Comparison of ENCODE assay signal across 10 cellular contexts in the genomic region with DNA sequence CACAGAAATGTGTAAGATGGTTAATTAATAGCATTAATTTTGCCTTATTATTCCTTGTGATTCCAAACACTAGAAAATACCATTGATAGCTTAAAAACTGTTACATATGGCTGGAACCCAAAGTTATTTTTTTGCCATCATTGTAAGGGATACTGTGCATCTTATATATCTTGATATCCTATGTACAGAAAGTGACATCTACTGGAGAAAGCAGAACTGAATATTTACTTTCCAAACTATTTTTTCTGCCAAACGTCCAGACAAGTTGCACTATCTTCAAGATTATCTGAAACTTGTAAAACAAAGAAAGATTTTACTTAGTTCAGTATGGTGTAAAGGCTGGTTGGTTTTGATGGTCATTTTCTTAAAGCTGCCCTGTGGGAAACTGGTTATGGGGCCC. TPM values are rescaled to one million over a fixed set of nuclear protein-coding genes. Genes with fewer than 3 reads are reported as not detected.
DNase-seq lines count a peak whose midpoint lies in the region; ATAC-seq and TF ChIP-seq lines count a peak whose summit lies in the region.
"Had no signal": no experiment of that assay in that cellular context is flagged by ENCODE, and none has a peak within 500 bp of the region (broad histone marks: within the 10 kb centered on the region; RNA-seq: fewer than 3 reads in every experiment).

No MANE protein-coding gene starts in this region.

- no peak overlapping the region for H3K4me3 ChIP-seq in AG10803 (ENCODE audit: low read length)
- no peak overlapping the region for H3K4me3 ChIP-seq in Karpas-422 (ENCODE audit: low read length)
- no peak overlapping the region for H3K4me3 ChIP-seq in adipocyte (ENCODE audit: low read length)
- no peak overlapping the region for H3K4me3 ChIP-seq in liver (ENCODE audit: low read depth in 1 of 3, low read length in 3 of 3)

- TF ChIP-seq CTCF in AG10803 (conservative IDR thresholded peaks at IDR 0.05; ENCODE audit: low read length) (peak; percentile 62), liver (IDR thresholded peaks at IDR 0.05; ENCODE audit: low read depth, low read length, missing input control) (peak; percentile 38)

- H3K9ac ChIP-seq in Karpas-422 (ENCODE audit: low read length) (no peak overlapping the region), adipocyte (ENCODE audit: low read length) (no peak overlapping the region), liver (ENCODE audit: low read depth in 1 of 2, low read length in 2 of 2) (no peak overlapping the region)

- H3K79me2 ChIP-seq in Karpas-422 (ENCODE audit: low read length), result no peaks in the 10 kb centered on the region

- no peaks in the 10 kb centered on the region for H3K4me1 ChIP-seq in Karpas-422 (ENCODE audit: low read length)
- peaks cover 14% of the 10 kb centered on the region for H3K4me1 ChIP-seq in adipocyte (ENCODE audit: control insufficient read depth, insufficient read depth, low read length)
- peaks cover 0 to 6% (median 0%) of the 10 kb centered on the region in 4 donors for H3K4me1 ChIP-seq in liver (ENCODE audit: control insufficient read depth in 4 of 4, insufficient read depth in 4 of 4, low read length in 3 of 4)

- no peaks in the 10 kb centered on the region for H3K9me2 ChIP-seq in Karpas-422 (replicated peaks; ENCODE audit: insufficient read depth, low read length)

- WGBS in liver, result 0% methylated on average over 1 of the region's 1 CpG

- H4K20me1 ChIP-seq in Karpas-422 (ENCODE audit: insufficient read depth, low read depth, low read length), result no peaks in the 10 kb centered on the region

- no peak for ATAC-seq in stimulated activated memory B cell treated with anti-CD40 and anti-IgM and Interleukin-4, amounts not matched to agents 10 μg/mL and 1 μg/mL and 100 μg/mL, for 72 hours
- ATAC-seq in GM19452 (IDR thresholded peaks at IDR 0.05; ENCODE audit: unreplicated experiment), result no peak

- H3K9me3 ChIP-seq in Karpas-422 (ENCODE audit: low read length), result no peaks in the 10 kb centered on the region
- H3K9me3 ChIP-seq in adipocyte (ENCODE audit: control insufficient read depth, low read length), result no peaks in the 10 kb centered on the region
- no peaks in the 10 kb centered on the region for H3K9me3 ChIP-seq in liver (ENCODE audit: control insufficient read depth in 4 of 4, low read length in 3 of 4)

- no peaks in the 10 kb centered on the region for H3K36me3 ChIP-seq in Karpas-422 (ENCODE audit: insufficient read depth, low read length)
- H3K36me3 ChIP-seq in adipocyte (ENCODE audit: control insufficient read depth, insufficient read depth, low read length, severe bottlenecking), result no peaks in the 10 kb centered on the region
- H3K36me3 ChIP-seq in liver (ENCODE audit: control insufficient read depth in 4 of 4, insufficient read depth in 3 of 4, low read depth in 1 of 4, low read length in 3 of 4), result no peaks in the 10 kb centered on the region

- no peak overlapping the region for H3K4me3 Mint-ChIP-seq in stimulated activated memory B cell treated with anti-CD40 and anti-IgM and Interleukin-4, amounts not matched to agents 10 μg/mL and 1 μg/mL and 100 μg/mL, for 72 hours
- H3K4me3 Mint-ChIP-seq: activated naive CD4-positive, alpha-beta T cell treated with anti-CD3 and anti-CD28 coated beads, Interleukin-2, amount 50 U/mL, for 24 hours had no signal

- H3K27me3 ChIP-seq in Karpas-422 (ENCODE audit: low read length) (no peaks in the 10 kb centered on the region), adipocyte (replicated peaks; ENCODE audit: control insufficient read depth, insufficient read depth, low read length) (no peaks in the 10 kb centered on the region), liver (ENCODE audit: control insufficient read depth in 4 of 4, insufficient read depth in 4 of 4, low read length in 3 of 4) (peaks cover 0 to 4% (median 2%) of the 10 kb centered on the region in 4 donors)

- DNase-seq in AG10803 (ENCODE audit: low read depth) (peak; percentile 50), Karpas-422 (peak; percentile 43), adipocyte (ENCODE audit: low read depth) (peak; percentile 73), GM19238 (ENCODE audit: insufficient read length, low spot score) (no peak)
- no peak for DNase-seq in stimulated activated naive CD4-positive, alpha-beta T cell (lab: John Stamatoyannopoulos, UW)
- DNase-seq: left cardiac atrium had no signal

- no peaks in the 10 kb centered on the region for H3K9me3 Mint-ChIP-seq in stimulated activated memory B cell treated with anti-CD40 and anti-IgM and Interleukin-4, amounts not matched to agents 10 μg/mL and 1 μg/mL and 100 μg/mL, for 72 hours
- H3K9me3 Mint-ChIP-seq: activated naive CD4-positive, alpha-beta T cell treated with anti-CD3 and anti-CD28 coated beads, Interleukin-2, amount 50 U/mL, for 24 hours had no signal

- no peaks in the 10 kb centered on the region for H3K4me1 Mint-ChIP-seq in stimulated activated memory B cell treated with anti-CD40 and anti-IgM and Interleukin-4, amounts not matched to agents 10 μg/mL and 1 μg/mL and 100 μg/mL, for 72 hours
- H3K4me1 Mint-ChIP-seq: activated naive CD4-positive, alpha-beta T cell treated with anti-CD3 and anti-CD28 coated beads, Interleukin-2, amount 50 U/mL, for 24 hours had no signal

- TF ChIP-seq RAD21 in liver (IDR thresholded peaks at IDR 0.05), result peak; percentile 74 to 79

- H3K27me3 Mint-ChIP-seq in stimulated activated memory B cell treated with anti-CD40 and anti-IgM and Interleukin-4, amounts not matched to agents 10 μg/mL and 1 μg/mL and 100 μg/mL, for 72 hours, result peaks cover 20% of the 10 kb centered on the region

- H3K27ac Mint-ChIP-seq in stimulated activated memory B cell treated with anti-CD40 and anti-IgM and Interleukin-4, amounts not matched to agents 10 μg/mL and 1 μg/mL and 100 μg/mL, for 72 hours, result no peak overlapping the region
- H3K27ac Mint-ChIP-seq: activated naive CD4-positive, alpha-beta T cell treated with anti-CD3 and anti-CD28 coated beads, Interleukin-2, amount 50 U/mL, for 24 hours had no signal

- H2AFZ ChIP-seq in Karpas-422 (ENCODE audit: low read length), result no peak overlapping the region

- H3K27ac ChIP-seq in Karpas-422 (ENCODE audit: low read length) (no peak overlapping the region), liver (ENCODE audit: low read depth in 1 of 2, low read length in 2 of 2) (no peak overlapping the region)

- H3K36me3 Mint-ChIP-seq in stimulated activated memory B cell treated with anti-CD40 and anti-IgM and Interleukin-4, amounts not matched to agents 10 μg/mL and 1 μg/mL and 100 μg/mL, for 72 hours, result no peaks in the 10 kb centered on the region
- H3K36me3 Mint-ChIP-seq: activated naive CD4-positive, alpha-beta T cell treated with anti-CD3 and anti-CD28 coated beads, Interleukin-2, amount 50 U/mL, for 24 hours had no signal

- no peak overlapping the region for H3K4me2 ChIP-seq in Karpas-422 (ENCODE audit: low read depth, low read length, poor library complexity, severe bottlenecking)

TF ChIP-seq in liver, 16 proteins besides CTCF, POLR2A, EP300 and RAD21:
- TF ChIP-seq, protein P1, sequence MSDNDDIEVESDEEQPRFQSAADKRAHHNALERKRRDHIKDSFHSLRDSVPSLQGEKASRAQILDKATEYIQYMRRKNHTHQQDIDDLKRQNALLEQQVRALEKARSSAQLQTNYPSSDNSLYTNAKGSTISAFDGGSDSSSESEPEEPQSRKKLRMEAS (IDR thresholded peaks at IDR 0.05), result no peak
- no peak for TF ChIP-seq NR2F2 (IDR thresholded peaks at IDR 0.05)
- no peak for TF ChIP-seq YY1 (IDR thresholded peaks at IDR 0.05)
- TF ChIP-seq, protein P2, sequence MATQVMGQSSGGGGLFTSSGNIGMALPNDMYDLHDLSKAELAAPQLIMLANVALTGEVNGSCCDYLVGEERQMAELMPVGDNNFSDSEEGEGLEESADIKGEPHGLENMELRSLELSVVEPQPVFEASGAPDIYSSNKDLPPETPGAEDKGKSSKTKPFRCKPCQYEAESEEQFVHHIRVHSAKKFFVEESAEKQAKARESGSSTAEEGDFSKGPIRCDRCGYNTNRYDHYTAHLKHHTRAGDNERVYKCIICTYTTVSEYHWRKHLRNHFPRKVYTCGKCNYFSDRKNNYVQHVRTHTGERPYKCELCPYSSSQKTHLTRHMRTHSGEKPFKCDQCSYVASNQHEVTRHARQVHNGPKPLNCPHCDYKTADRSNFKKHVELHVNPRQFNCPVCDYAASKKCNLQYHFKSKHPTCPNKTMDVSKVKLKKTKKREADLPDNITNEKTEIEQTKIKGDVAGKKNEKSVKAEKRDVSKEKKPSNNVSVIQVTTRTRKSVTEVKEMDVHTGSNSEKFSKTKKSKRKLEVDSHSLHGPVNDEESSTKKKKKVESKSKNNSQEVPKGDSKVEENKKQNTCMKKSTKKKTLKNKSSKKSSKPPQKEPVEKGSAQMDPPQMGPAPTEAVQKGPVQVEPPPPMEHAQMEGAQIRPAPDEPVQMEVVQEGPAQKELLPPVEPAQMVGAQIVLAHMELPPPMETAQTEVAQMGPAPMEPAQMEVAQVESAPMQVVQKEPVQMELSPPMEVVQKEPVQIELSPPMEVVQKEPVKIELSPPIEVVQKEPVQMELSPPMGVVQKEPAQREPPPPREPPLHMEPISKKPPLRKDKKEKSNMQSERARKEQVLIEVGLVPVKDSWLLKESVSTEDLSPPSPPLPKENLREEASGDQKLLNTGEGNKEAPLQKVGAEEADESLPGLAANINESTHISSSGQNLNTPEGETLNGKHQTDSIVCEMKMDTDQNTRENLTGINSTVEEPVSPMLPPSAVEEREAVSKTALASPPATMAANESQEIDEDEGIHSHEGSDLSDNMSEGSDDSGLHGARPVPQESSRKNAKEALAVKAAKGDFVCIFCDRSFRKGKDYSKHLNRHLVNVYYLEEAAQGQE (IDR thresholded peaks at IDR 0.05), result no peak
- TF ChIP-seq HNF4G (IDR thresholded peaks at IDR 0.05), result no peak
- TF ChIP-seq TAF1 (conservative IDR thresholded peaks at IDR 0.05), result no peak
- TF ChIP-seq EGR1 (IDR thresholded peaks at IDR 0.05; ENCODE audit: low read depth in 2 of 2), result no peak
- no peak for TF ChIP-seq RXRA (IDR thresholded peaks at IDR 0.05)
- no peak for TF ChIP-seq GABPA (IDR thresholded peaks at IDR 0.05 in 1 of 2, conservative IDR thresholded peaks at IDR 0.05 in 1 of 2)
- TF ChIP-seq JUND (IDR thresholded peaks at IDR 0.05), result no peak
- no peak for TF ChIP-seq FOXA2 (IDR thresholded peaks at IDR 0.05)
- no peak for TF ChIP-seq FOXA1 (IDR thresholded peaks at IDR 0.05)
- TF ChIP-seq, protein P3, sequence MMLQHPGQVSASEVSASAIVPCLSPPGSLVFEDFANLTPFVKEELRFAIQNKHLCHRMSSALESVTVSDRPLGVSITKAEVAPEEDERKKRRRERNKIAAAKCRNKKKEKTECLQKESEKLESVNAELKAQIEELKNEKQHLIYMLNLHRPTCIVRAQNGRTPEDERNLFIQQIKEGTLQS (IDR thresholded peaks at IDR 0.05), result no peak
TF ChIP-seq in liver: peak in this region for 0.

RNA-seq across cellular contexts. Expression of gene MEIS2, which starts 33.3 kb away (rescaled TPM):
- total RNA-seq in Karpas-422 (2014; rRNA removed; shearing (Covaris generic); ENCODE audit: low replicate concordance), result 55.7 and 68.2 TPM in 2 replicates
- total RNA-seq in liver, result 10 to 100 TPM; 10.9 to 12.6 TPM
- polyA plus RNA-seq in liver, result 1 to 10 TPM; 3.9 to 4.3 TPM

Comparison
In these comparisons a context has a peak if more than half of its experiments do, and no peak if none do; other contexts are left out.
1. DNase-seq: peak in AG10803 (single experiment), Karpas-422 (single experiment) and adipocyte (single experiment); none in GM19238 (single experiment) and stimulated activated naive CD4-positive, alpha-beta T cell (0 of 6).